12 cellular contexts compared by ENCODE assay signal in the genomic region with DNA sequence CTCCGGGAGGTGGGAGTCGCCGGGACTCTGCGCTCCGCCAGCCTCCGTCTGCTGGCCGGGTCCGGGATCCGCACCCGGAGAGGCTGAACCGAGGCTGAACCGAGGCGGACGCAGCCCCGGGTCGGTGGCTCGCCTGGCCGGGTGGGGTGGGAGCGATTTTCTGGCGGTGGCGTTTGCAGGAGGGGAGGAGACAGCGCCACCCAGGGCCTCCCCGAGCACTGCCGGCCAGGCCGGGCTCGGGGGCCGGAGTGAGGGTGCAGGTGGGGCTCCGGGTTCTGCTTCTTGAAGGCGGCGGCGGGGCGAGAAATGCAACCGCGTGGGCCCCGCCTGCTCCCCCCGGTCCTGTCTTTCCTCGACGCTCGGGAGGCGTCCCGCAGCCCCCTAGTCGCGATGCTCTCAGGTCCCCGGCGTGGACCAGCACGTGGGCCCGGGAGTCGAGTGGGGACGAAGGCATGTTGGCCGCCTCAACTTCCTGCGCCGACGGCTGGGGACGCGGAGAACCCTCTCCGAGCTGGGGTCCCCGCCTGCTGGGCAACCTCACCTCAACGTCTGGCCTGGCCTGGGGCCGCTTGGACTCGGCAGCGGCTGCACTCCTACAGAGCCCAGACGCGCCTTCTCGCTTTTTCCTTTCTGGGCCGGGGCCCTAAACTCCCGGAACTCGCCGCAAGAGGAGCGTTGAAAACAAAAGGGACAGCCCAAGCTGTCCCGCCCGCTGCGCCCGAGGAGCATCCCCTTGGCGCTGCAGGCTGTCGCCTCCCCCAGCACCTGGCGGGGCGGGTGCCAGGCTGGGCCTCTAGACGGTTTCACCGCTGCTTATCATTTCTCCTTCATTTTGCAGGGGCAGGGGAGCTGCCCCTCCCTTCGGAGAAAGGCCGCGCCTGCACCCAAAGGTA. TPM values are rescaled to one million over a fixed set of nuclear protein-coding genes. Genes with fewer than 3 reads are reported as not detected.
DNase-seq lines count a peak whose midpoint lies in the region; ATAC-seq and TF ChIP-seq lines count a peak whose summit lies in the region.
"Had no signal": no experiment of that assay in that cellular context is flagged by ENCODE, and none has a peak within 500 bp of the region (broad histone marks: within the 10 kb centered on the region; RNA-seq: fewer than 3 reads in every experiment).

No MANE protein-coding gene starts in this region.

- H3K4me3 Mint-ChIP-seq in progenitor cell of endocrine pancreas (ENCODE audit: low read depth): no peak overlapping the region
- H3K4me3 Mint-ChIP-seq: T-helper 2 cell treated with Interferon-gamma antibody and Interleukin-4, amounts not matched to agents 5 μg/mL and 100 μg/mL, for 36 hours had no signal

- no peaks in the 10 kb centered on the region for H3K36me3 Mint-ChIP-seq in progenitor cell of endocrine pancreas (ENCODE audit: insufficient read depth)

- H3K9me3 Mint-ChIP-seq in progenitor cell of endocrine pancreas (ENCODE audit: low read depth): no peaks in the 10 kb centered on the region
- H3K9me3 Mint-ChIP-seq: activated naive CD4-positive, alpha-beta T cell treated with anti-CD3 and anti-CD28 coated beads for 36 hours; T-helper 2 cell treated with Interferon-gamma antibody and Interleukin-4, amounts not matched to agents 5 μg/mL and 100 μg/mL, for 36 hours had no signal

- peaks cover 3% of the 10 kb centered on the region for H3K4me1 Mint-ChIP-seq in progenitor cell of endocrine pancreas (ENCODE audit: low read depth)

- peaks cover 93% of the 10 kb centered on the region for H3K27me3 Mint-ChIP-seq in progenitor cell of endocrine pancreas

- DNase-seq in NCI-H2227 (lab: John Stamatoyannopoulos, UW; ENCODE audit: unreplicated experiment) (peak; percentile 56), NCI-H2227 treated with DMSO at 0.1 percent for 48 hours (lab: John Stamatoyannopoulos, UW) (no peak), globus pallidus (ENCODE audit: low spot score) (peak; percentile 53), progenitor cell of endocrine pancreas (ENCODE audit: low spot score, unreplicated experiment) (peak; percentile 36), NCI-H524 treated with DMSO at 0.1 percent for 48 hours (lab: John Stamatoyannopoulos, UW) (no peak), vagina (ENCODE audit: extremely low spot score in 2 of 2) (no peak)
- DNase-seq: activated naive CD4-positive, alpha-beta T cell treated with anti-CD3 and anti-CD28 coated beads for 36 hours; uterus had no signal

- H3K27ac Mint-ChIP-seq in progenitor cell of endocrine pancreas: no peak overlapping the region
- H3K27ac Mint-ChIP-seq: activated naive CD4-positive, alpha-beta T cell treated with anti-CD3 and anti-CD28 coated beads for 36 hours; T-helper 2 cell treated with Interferon-gamma antibody and Interleukin-4, amounts not matched to agents 5 μg/mL and 100 μg/mL, for 36 hours had no signal

- no peak for TF ChIP-seq POLR2A in vagina (IDR thresholded peaks at IDR 0.05)

- peaks cover 40% of the 10 kb centered on the region for H3K4me1 ChIP-seq in vagina

- no peak for ATAC-seq in HG02610 (IDR thresholded peaks at IDR 0.05; ENCODE audit: unreplicated experiment)

- H3K36me3 ChIP-seq in vagina: no peaks in the 10 kb centered on the region
- H3K36me3 ChIP-seq: uterus had no signal

- H3K27ac ChIP-seq in vagina: no peak overlapping the region
- H3K27ac ChIP-seq: uterus had no signal

- H3K9me3 ChIP-seq in vagina: no peaks in the 10 kb centered on the region
- H3K9me3 ChIP-seq: uterus had no signal

- TF ChIP-seq EP300 in Ishikawa (IDR thresholded peaks at IDR 0.05; ENCODE audit: borderline replicate concordance): 0 out of 2 replicates have a peak, but pooled peaks have one; percentile 12

- H3K27me3 ChIP-seq in vagina: peaks cover 35% of the 10 kb centered on the region

- intact Hi-C loops in vagina (cut with DNase I): no loop called here

- TF ChIP-seq CTCF in progenitor cell of endocrine pancreas (IDR thresholded peaks at IDR 0.05; ENCODE audit: unreplicated experiment) (peak; percentile 47), vagina (IDR thresholded peaks at IDR 0.05) (no peak)

- TF ChIP-seq RAD21 in Ishikawa (IDR thresholded peaks at IDR 0.05; ENCODE audit: low read depth): peak; percentile 43; the same call in 1 of the 2 replicates

- peak overlapping the region in 1 of 2 donors; percentile 28 for H3K4me3 ChIP-seq in vagina
- H3K4me3 ChIP-seq: uterus had no signal

TF ChIP-seq in Ishikawa, 13 proteins besides CTCF, POLR2A, EP300 and RAD21:
- TF ChIP-seq TCF12 (IDR thresholded peaks at IDR 0.05; ENCODE audit: low read depth) (no peak), YY1 (IDR thresholded peaks at IDR 0.05; ENCODE audit: low read depth) (no peak)
- TF ChIP-seq, protein P1, sequence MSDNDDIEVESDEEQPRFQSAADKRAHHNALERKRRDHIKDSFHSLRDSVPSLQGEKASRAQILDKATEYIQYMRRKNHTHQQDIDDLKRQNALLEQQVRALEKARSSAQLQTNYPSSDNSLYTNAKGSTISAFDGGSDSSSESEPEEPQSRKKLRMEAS (IDR thresholded peaks at IDR 0.05): peak; percentile 49; the same call in 1 of the 2 replicates

RNA-seq across cellular contexts. Expression of a gene that starts 25.2 kb away (rescaled TPM):
- total RNA-seq in progenitor cell of endocrine pancreas: not detected in 2 replicates
- not detected for total RNA-seq in vagina
- total RNA-seq: activated naive CD4-positive, alpha-beta T cell treated with anti-CD3 and anti-CD28 coated beads for 36 hours; uterus had no signal

RNA-seq across cellular contexts. Expression of a gene that starts 34.0 kb away (rescaled TPM):
- total RNA-seq in progenitor cell of endocrine pancreas (not detected in 2 replicates), vagina (not detected)
- total RNA-seq: activated naive CD4-positive, alpha-beta T cell treated with anti-CD3 and anti-CD28 coated beads for 36 hours; NCI-H460; uterus had no signal

Comparison
In these comparisons a context has a peak if more than half of its experiments do, and no peak if none do; other contexts are left out.
1. DNase-seq: peak in NCI-H2227 (single experiment), globus pallidus (single experiment) and progenitor cell of endocrine pancreas (single experiment); none in NCI-H2227 treated with DMSO at 0.1 percent for 48 hours (single experiment), NCI-H524 treated with DMSO at 0.1 percent for 48 hours (single experiment) and vagina (0 of 2).